ENCODE assay signal across 19 cellular contexts in genomic region chr17:79781012-79781665, GRCh38. TPM values are rescaled to one million over a fixed set of nuclear protein-coding genes. Genes with fewer than 3 reads are reported as not detected.
DNase-seq lines count a peak whose midpoint lies in the region; ATAC-seq and TF ChIP-seq lines count a peak whose summit lies in the region.
"Had no signal": no experiment of that assay in that cellular context is flagged by ENCODE, and none has a peak within 500 bp of the region (broad histone marks: within the 10 kb centered on the region; RNA-seq: fewer than 3 reads in every experiment).

No MANE protein-coding gene starts in this region.

- H3K4me3 Mint-ChIP-seq in stimulated activated naive CD8-positive, alpha-beta T cell treated with anti-CD3 and anti-CD28 coated beads, Interleukin-15, amount 100 ng/mL, for 72 hours: peak overlapping the region; percentile 9 to 63
- H3K4me3 Mint-ChIP-seq in brain: peak overlapping the region in 3 of 5 experiments; percentile 15 to 94 (median 17)
- peak overlapping the region in 7 of 10 donors; percentile 1 to 75 (median 57) for H3K4me3 Mint-ChIP-seq in naive thymus-derived CD8-positive, alpha-beta T cell

- peaks cover 71% of the 10 kb centered on the region for H3K27me3 Mint-ChIP-seq in stimulated activated naive CD8-positive, alpha-beta T cell treated with anti-CD3 and anti-CD28 coated beads, Interleukin-15, amount 100 ng/mL, for 72 hours
- peaks cover 7% of the 10 kb centered on the region for H3K27me3 Mint-ChIP-seq in brain
- peaks cover 29 to 73% (median 36%) of the 10 kb centered on the region in 5 donors for H3K27me3 Mint-ChIP-seq in naive thymus-derived CD8-positive, alpha-beta T cell

- H3K4me1 Mint-ChIP-seq in stimulated activated naive CD8-positive, alpha-beta T cell treated with anti-CD3 and anti-CD28 coated beads, Interleukin-15, amount 100 ng/mL, for 72 hours: peaks cover 49% of the 10 kb centered on the region
- H3K4me1 Mint-ChIP-seq in brain: peaks cover 43% of the 10 kb centered on the region
- H3K4me1 Mint-ChIP-seq in naive thymus-derived CD8-positive, alpha-beta T cell: peaks cover 34 to 53% (median 44%) of the 10 kb centered on the region in 4 donors

- H3K9me3 ChIP-seq in aorta (ENCODE audit: control insufficient read depth, low read length): no peaks in the 10 kb centered on the region
- H3K9me3 ChIP-seq in stomach: no peaks in the 10 kb centered on the region
- H3K9me3 ChIP-seq: A549, SK-N-SH had no signal

- WGBS in aorta, 2 donors: 85 to 89% methylated on average over 13 of the region's 13 CpGs
- WGBS in stomach, 5 donors: 71 to 85% (median 78%) methylated on average over 13 of the region's 13 CpGs

- no peaks in the 10 kb centered on the region for H3K9me3 Mint-ChIP-seq in stimulated activated naive CD8-positive, alpha-beta T cell treated with anti-CD3 and anti-CD28 coated beads, Interleukin-15, amount 100 ng/mL, for 72 hours
- no peaks in the 10 kb centered on the region for H3K9me3 Mint-ChIP-seq in brain
- peaks cover 0 to 1% (median 0%) of the 10 kb centered on the region in 9 donors for H3K9me3 Mint-ChIP-seq in naive thymus-derived CD8-positive, alpha-beta T cell

- H3K27ac ChIP-seq in aorta (ENCODE audit: low read depth in 1 of 2, low read length in 2 of 2) (no peak overlapping the region), stomach (no peak overlapping the region)
- H3K27ac ChIP-seq: A549, GM23248, KMS-11 had no signal

- H3K36me3 Mint-ChIP-seq in brain: peaks cover 20% of the 10 kb centered on the region
- no peaks in the 10 kb centered on the region for H3K36me3 Mint-ChIP-seq in naive thymus-derived CD8-positive, alpha-beta T cell

- no peak for ATAC-seq in stimulated activated naive CD8-positive, alpha-beta T cell treated with anti-CD3 and anti-CD28 coated beads, Interleukin-15, amount 100 ng/mL, for 72 hours
- ATAC-seq in stimulated activated naive CD8-positive, alpha-beta T cell treated with anti-CD3 and anti-CD28 coated beads, Interleukin-15, Interleukin-2, amounts not matched to agents 100 U/mL and 50 U/mL, for 24 hours: no peak
- ATAC-seq in naive thymus-derived CD8-positive, alpha-beta T cell: no peak
- no peak for ATAC-seq in aorta (ENCODE audit: low FRiP score)
- ATAC-seq in GM18868 (IDR thresholded peaks at IDR 0.05; ENCODE audit: unreplicated experiment): no peak
- ATAC-seq: A549 had no signal

- H3K4me1 ChIP-seq in aorta (ENCODE audit: control insufficient read depth in 1 of 2, insufficient read depth in 2 of 2, low read length in 2 of 2) (no peaks in the 10 kb centered on the region), stomach (peaks cover 14 to 27% (median 22%) of the 10 kb centered on the region in 4 donors)

- POLR2A ChIA-PET in naive thymus-derived CD8-positive, alpha-beta T cell (lab: Charles Lee): interaction anchor here (3.4 kb wide), 1 partner anchor 15 kb away, joined by 14 read pairs; the partner anchor contains the start of gene CBX8

- H3K27me3 ChIP-seq in aorta (ENCODE audit: control insufficient read depth in 1 of 2, insufficient read depth in 2 of 2, low read length in 1 of 2) (peaks cover 0 to 2% of the 10 kb centered on the region in 2 donors), stomach (peaks cover 3 to 97% (median 49%) of the 10 kb centered on the region in 3 donors)

- no peak for DNase-seq in stimulated activated naive CD8-positive, alpha-beta T cell treated with anti-CD3 and anti-CD28 coated beads, Interleukin-15, amount 100 ng/mL, for 72 hours
- DNase-seq in stimulated activated naive CD8-positive, alpha-beta T cell treated with anti-CD3 and anti-CD28 coated beads, Interleukin-15, Interleukin-2, amounts not matched to agents 100 U/mL and 50 U/mL, for 24 hours: no peak
- no peak for DNase-seq in naive thymus-derived CD8-positive, alpha-beta T cell
- peak; percentile 29 to 42 for DNase-seq in aorta
- DNase-seq in cerebellum (ENCODE audit: low spot score): no peak
- DNase-seq in stomach: no peak
- DNase-seq: AML-193, DMS 273 treated with DMSO at 0.1 percent for 48 hours, GM23248, MM.1S, NCI-H1105 treated with DMSO at 0.1 percent for 48 hours, NCI-H187, NCI-H446 treated with DMSO at 0.1 percent for 48 hours, NCI-H748 treated with DMSO at 0.1 percent for 48 hours, SK-N-SH had no signal

- intact Hi-C loops in aorta (cut with DNase I) (no loop called here), stomach (cut with DNase I; ENCODE audit: low total_unique reads) (no loop called here)

- no peak for TF ChIP-seq POLR2A in stomach (IDR thresholded peaks at IDR 0.05)

- no peaks in the 10 kb centered on the region for H3K36me3 ChIP-seq in aorta (ENCODE audit: control insufficient read depth in 1 of 2, insufficient read depth in 2 of 2, low read length in 1 of 2)
- H3K36me3 ChIP-seq in stomach: no peaks in the 10 kb centered on the region

- H3K27ac Mint-ChIP-seq in stimulated activated naive CD8-positive, alpha-beta T cell treated with anti-CD3 and anti-CD28 coated beads, Interleukin-15, amount 100 ng/mL, for 72 hours: no peak overlapping the region
- H3K27ac Mint-ChIP-seq in brain: peak overlapping the region in 2 of 5 experiments; percentile 22 to 56
- peak overlapping the region in 1 of 10 donors; percentile 60 for H3K27ac Mint-ChIP-seq in naive thymus-derived CD8-positive, alpha-beta T cell

- TF ChIP-seq CTCF in brain (conservative IDR thresholded peaks at IDR 0.05): no peak
- TF ChIP-seq CTCF in stomach (IDR thresholded peaks at IDR 0.05): no peak

- no peak for TF ChIP-seq EP300 in stomach (IDR thresholded peaks at IDR 0.05)

- H3K4me3 ChIP-seq in aorta (ENCODE audit: low read length in 2 of 2) (no peak overlapping the region), stomach (no peak overlapping the region)
- H3K4me3 ChIP-seq: A549, GM23248 had no signal

RNA-seq across cellular contexts. Expression of gene CBX2, which starts 3.2 kb away (rescaled TPM):
- polyA plus RNA-seq in brain (ENCODE audit: insufficient read depth, low read depth, low replicate concordance) (36.4 TPM), aorta (not detected), stomach (1 to 10 TPM in 1 of 3 donors, under 1 TPM in 1, not detected in 1; 0.93 to 1.2 TPM)
- total RNA-seq in naive thymus-derived CD8-positive, alpha-beta T cell: 1 to 10 TPM; 1.2 to 1.6 TPM
- under 1 TPM; 0.16 to 0.60 (median 0.46) TPM for polyA plus RNA-seq in naive thymus-derived CD8-positive, alpha-beta T cell
- total RNA-seq in aorta (1 to 10 TPM; 1.2 to 4.5 TPM), cerebellum (19.9 TPM), stomach (1 to 10 TPM in 2 of 5 donors, under 1 TPM in 1, not detected in 2; under 0.01 to 1.3 (median 1.0) TPM)

RNA-seq across cellular contexts. Expression of gene CBX8, which starts 15.7 kb away (rescaled TPM):
- polyA plus RNA-seq in brain (ENCODE audit: insufficient read depth, low read depth, low replicate concordance) (9.4 TPM), aorta (1 to 10 TPM; 1.4 to 2.4 TPM), stomach (1 to 10 TPM in 2 of 3 donors, under 1 TPM in 1; 0.76 to 3.4 (median 1.4) TPM)
- total RNA-seq in naive thymus-derived CD8-positive, alpha-beta T cell: 1 to 10 TPM; 2.0 to 2.4 TPM
- 1 to 10 TPM in 1 of 3 donors, under 1 TPM in 2; 0.13 to 1.4 (median 0.77) TPM for polyA plus RNA-seq in naive thymus-derived CD8-positive, alpha-beta T cell
- total RNA-seq in aorta (1 to 10 TPM; 5.3 to 6.2 TPM), cerebellum (7.4 TPM), stomach (100 to 1,000 TPM in 1 of 5 donors, 10 to 100 TPM in 1, 1 to 10 TPM in 1, not detected in 2; 2.8 to 140 (median 12.0) TPM)

RNA-seq across cellular contexts. Expression of gene ENPP7, which starts 50.4 kb away (rescaled TPM):
- polyA plus RNA-seq in brain (ENCODE audit: insufficient read depth, low read depth, low replicate concordance) (not detected), aorta (10 to 100 TPM in 1 of 2 donors, not detected in 1; 10.9 TPM), stomach (not detected)
- total RNA-seq in naive thymus-derived CD8-positive, alpha-beta T cell: under 1 TPM in 1 of 2 experiments, not detected in 1; 0.29 TPM
- polyA plus RNA-seq in naive thymus-derived CD8-positive, alpha-beta T cell: not detected
- total RNA-seq in aorta (not detected), cerebellum (not detected), stomach (1 to 10 TPM in 1 of 5 donors, not detected in 4; 5.0 TPM)
- total RNA-seq: GM23248 had no signal
- polyA plus RNA-seq: A549, GM23248, SK-N-SH had no signal

RNA-seq across cellular contexts. Expression of gene CBX4, which starts 58.1 kb away (rescaled TPM):
- polyA plus RNA-seq in brain (ENCODE audit: insufficient read depth, low read depth, low replicate concordance) (30.6 TPM), aorta (1 to 10 TPM; 2.5 to 8.0 TPM), stomach (10 to 100 TPM in 1 of 3 donors, 1 to 10 TPM in 2; 7.6 to 10.6 (median 9.3) TPM)
- total RNA-seq in naive thymus-derived CD8-positive, alpha-beta T cell: 10 to 100 TPM; 78.6 to 80.7 TPM
- polyA plus RNA-seq in naive thymus-derived CD8-positive, alpha-beta T cell: 10 to 100 TPM in 1 of 3 donors, 1 to 10 TPM in 2; 4.3 to 16.0 (median 9.3) TPM
- total RNA-seq in aorta (10 to 100 TPM; 10.7 to 13.4 TPM), cerebellum (15.4 TPM), stomach (1 to 10 TPM; 1.8 to 9.8 (median 7.8) TPM)

Comparison
In these comparisons a context has a peak if more than half of its experiments do, and no peak if none do; other contexts are left out.
1. DNase-seq: peak in aorta (2 of 2); none in stimulated activated naive CD8-positive, alpha-beta T cell treated with anti-CD3 and anti-CD28 coated beads, Interleukin-15, amount 100 ng/mL, for 72 hours (0 of 2), stimulated activated naive CD8-positive, alpha-beta T cell treated with anti-CD3 and anti-CD28 coated beads, Interleukin-15, Interleukin-2, amounts not matched to agents 100 U/mL and 50 U/mL, for 24 hours (single experiment), naive thymus-derived CD8-positive, alpha-beta T cell (0 of 10), cerebellum (single experiment) and stomach (single experiment).
2. Peak in every context shown above with its lines, with median percentiles within 50 percentile points of each other: H3K4me3 Mint-ChIP-seq.